In genomic region chr13:27353166-27353583, GRCh38 we compare ENCODE assay signal across 8 cellular contexts.
DNase-seq lines count a peak whose midpoint lies in the region; ATAC-seq, FAIRE-seq and TF ChIP-seq lines count a peak whose summit lies in the region.

No MANE protein-coding gene starts in this region.

- peak; percentile 91 for DNase-seq in GM13976 (ENCODE audit: low spot score)
- peak; percentile 7 for DNase-seq in HPDE6-E6E7 (ENCODE audit: extremely low spot score)
- no peak for DNase-seq in K562 (ENCODE audit: extremely low read depth in 1 of 4, low spot score in 3 of 4)
- DNase-seq in stimulated activated CD4-positive, alpha-beta T cell treated with anti-CD3 and anti-CD28 coated beads, Interleukin-12 subunit alpha, Interleukin-12 subunit beta, amount 100 ng/mL, for 48 hours (ENCODE audit: low read depth in 2 of 3, low spot score in 1 of 3) = peak; percentile 25 to 42 (median 28)
- DNase-seq in NCI-H1694 (lab: John Stamatoyannopoulos, UW) = no peak
- DNase-seq in G401 (ENCODE audit: low spot score) = no peak
- no peak for DNase-seq in SW 1271 (lab: John Stamatoyannopoulos, UW)

- no peaks in the 10 kb centered on the region; a peak in 1 of 5 replicates for H3K4me1 ChIP-seq in K562 (replicated peaks in 1 of 2; ENCODE audit: control insufficient read depth in 2 of 2, insufficient read depth in 2 of 2, low read length in 2 of 2)

- H3K4me2 ChIP-seq in K562 (ENCODE audit: insufficient read depth, low read length) = 0 out of 2 replicates have a peak overlapping the region, but pooled peaks have one; percentile 8

- no peak overlapping the region for H3K9ac ChIP-seq in K562 (ENCODE audit: insufficient read depth in 1 of 2, low read depth in 2 of 2, low read length in 2 of 2)

- no peak overlapping the region for H3K27ac ChIP-seq in K562 (ENCODE audit: extremely low read depth, low read depth, low read length)

- FAIRE-seq in K562 (lab: Jason Lieb, UNC) = no peak

- CTCF ChIA-PET in K562 (lab: Yijun Ruan, JAX; ENCODE audit: low intra/inter-chr PET ratio) = no interaction called here

- no peak for TF ChIP-seq POLR2A in K562 (conservative IDR thresholded peaks at IDR 0.05)

- BruUV-seq in K562 (replicated peaks; lab: Mats Ljungman, UMichigan) = no TSS peak

- H3K4me3 ChIP-seq in K562 = no peak overlapping the region

- no peaks in the 10 kb centered on the region for H4K20me1 ChIP-seq in K562 (replicated peaks; ENCODE audit: control insufficient read depth, insufficient read depth, low read length)

- TF ChIP-seq EP300 in K562 (IDR thresholded peaks at IDR 0.05; ENCODE audit: low read length) = no peak

- H3K9me3 ChIP-seq in K562 (replicated peaks; ENCODE audit: control insufficient read depth, insufficient read depth, low read depth, low read length) = no peaks in the 10 kb centered on the region

- WGBS in K562 (ENCODE audit: insufficient coverage, low coverage, missing lambda C conversion rate) = 5% methylated on average over 8 of the region's 9 CpGs

- H3K79me2 ChIP-seq in K562 (ENCODE audit: control insufficient read depth, insufficient read depth, low read length) = no peaks in the 10 kb centered on the region

- H3K27me3 ChIP-seq in K562 (ENCODE audit: control insufficient read depth in 2 of 2, insufficient read depth in 2 of 2, low read length in 2 of 2) = peaks cover 0 to 8% of the 10 kb centered on the region in 2 experiments; a peak in 3 of 5 replicates

- TF ChIP-seq CTCF in GM13976 (IDR thresholded peaks at IDR 0.05; ENCODE audit: borderline replicate concordance, control extremely low read depth, extremely low read depth, insufficient read depth, missing control alignments) (no peak), K562 (IDR thresholded peaks at IDR 0.05 in 2 of 3, conservative IDR thresholded peaks at IDR 0.05 in 1 of 3; ENCODE audit: insufficient read depth in 2 of 3, low read depth in 1 of 3, low read length in 3 of 3) (no peak)

- in situ Hi-C loops in GM13976 (cut with MboI; ENCODE audit: low sequenced_read_pairs, unreplicated experiment) (no loop called here), K562 (cut with MboI) (no loop called here), G401 (cut with HindIII; ENCODE audit: low sequenced_read_pairs) (no loop called here)

- POLR2A ChIA-PET in K562 (lab: Yijun Ruan, JAX) = no interaction called here

- H3K36me3 ChIP-seq in K562 (ENCODE audit: control insufficient read depth, insufficient read depth, low read length) = no peaks in the 10 kb centered on the region

- ATAC-seq in GM21526 (IDR thresholded peaks at IDR 0.05; ENCODE audit: low FRiP score, unreplicated experiment) = peak; percentile 97
- no peak for ATAC-seq in K562

- no peaks in the 10 kb centered on the region for H3K9me1 ChIP-seq in K562 (ENCODE audit: control insufficient read depth, insufficient read depth, low read length)

- no peak for TF ChIP-seq RAD21 in K562 (CRISPR knock-in tag; conservative IDR thresholded peaks at IDR 0.05 in 1 of 2, IDR thresholded peaks at IDR 0.05 in 1 of 2)

- peak overlapping the region; percentile 70 for H2AFZ ChIP-seq in K562 (ENCODE audit: low read depth, low read length)

- intact Hi-C loops in K562 (cut with micrococcal nuclease) = no loop called here

TF ChIP-seq in K562, 482 proteins besides CTCF, POLR2A, EP300 and RAD21:
- TF ChIP-seq C11orf30 (IDR thresholded peaks at IDR 0.05; ENCODE audit: low read depth) (no peak), TSC22D4 (tag; IDR thresholded peaks at IDR 0.05) (no peak), ZNF140 (CRISPR knock-in tag; IDR thresholded peaks at IDR 0.05) (no peak), EGR1 (conservative IDR thresholded peaks at IDR 0.05) (no peak), HNRNPH1 (optimal IDR thresholded peaks at IDR 0.05; ENCODE audit: low read depth, low read length) (no peak)

Comparison
In these comparisons a context has a peak if more than half of its experiments do, and no peak if none do; other contexts are left out.
1. DNase-seq: peak in GM13976 (single experiment), HPDE6-E6E7 (single experiment) and stimulated activated CD4-positive, alpha-beta T cell treated with anti-CD3 and anti-CD28 coated beads, Interleukin-12 subunit alpha, Interleukin-12 subunit beta, amount 100 ng/mL, for 48 hours (3 of 3); none in K562 (0 of 4), NCI-H1694 (single experiment), G401 (single experiment) and SW 1271 (0 of 2).